Comparison of ENCODE assay signal across 18 cellular contexts in genomic region chr22:40428796-40429195, GRCh38. TPM values are rescaled to one million over a fixed set of nuclear protein-coding genes. Genes with fewer than 3 reads are reported as not detected.
DNase-seq lines count a peak whose midpoint lies in the region; ATAC-seq and TF ChIP-seq lines count a peak whose summit lies in the region.
"Had no signal": no experiment of that assay in that cellular context is flagged by ENCODE, and none has a peak within 500 bp of the region (broad histone marks: within the 10 kb centered on the region; RNA-seq: fewer than 3 reads in every experiment).

No MANE protein-coding gene starts in this region.

- POLR2A ChIA-PET in activated B cell treated with CpG ODN at 0.5 μM for 24 hours (lab: Charles Lee): no interaction called here

- peaks cover 4 to 13% of the 10 kb centered on the region in 2 donors for H3K36me3 Mint-ChIP-seq in activated naive CD4-positive, alpha-beta T cell treated with anti-CD3 and anti-CD28 coated beads, Interleukin-2, amount 50 U/mL, for 72 hours
- H3K36me3 Mint-ChIP-seq in activated B cell treated with CpG ODN at 0.5 μM for 24 hours (ENCODE audit: low read depth) (peaks cover 83% of the 10 kb centered on the region), mesothelial cell of epicardium (peaks cover 28% of the 10 kb centered on the region), type B pancreatic cell (peaks cover 22% of the 10 kb centered on the region)

- intact Hi-C loops in activated B cell treated with CpG ODN at 0.5 μM for 24 hours (cut with micrococcal nuclease): no loop called here

- no peaks in the 10 kb centered on the region for H3K27me3 Mint-ChIP-seq in activated B cell treated with CpG ODN at 0.5 μM for 24 hours
- no peaks in the 10 kb centered on the region for H3K27me3 Mint-ChIP-seq in mesothelial cell of epicardium (ENCODE audit: low read depth)
- H3K27me3 Mint-ChIP-seq in type B pancreatic cell: no peaks in the 10 kb centered on the region

- peak overlapping the region; percentile 22 to 83 for H3K27ac Mint-ChIP-seq in activated naive CD4-positive, alpha-beta T cell treated with anti-CD3 and anti-CD28 coated beads, Interleukin-2, amount 50 U/mL, for 72 hours
- H3K27ac Mint-ChIP-seq in activated B cell treated with CpG ODN at 0.5 μM for 24 hours (peak overlapping the region; percentile 61), mesothelial cell of epicardium (peak overlapping the region; percentile 73), type B pancreatic cell (peak overlapping the region; percentile 94)

- H3K4me1 Mint-ChIP-seq in activated B cell treated with CpG ODN at 0.5 μM for 24 hours: peaks cover 36% of the 10 kb centered on the region
- H3K4me1 Mint-ChIP-seq in mesothelial cell of epicardium: no peaks in the 10 kb centered on the region
- peaks cover 6% of the 10 kb centered on the region for H3K4me1 Mint-ChIP-seq in type B pancreatic cell (ENCODE audit: unreplicated experiment)

- H3K4me3 Mint-ChIP-seq in activated B cell treated with CpG ODN at 0.5 μM for 24 hours (no peak overlapping the region), mesothelial cell of epicardium (no peak overlapping the region), type B pancreatic cell (peak overlapping the region; percentile 21)
- H3K4me3 Mint-ChIP-seq: activated naive CD4-positive, alpha-beta T cell treated with anti-CD3 and anti-CD28 coated beads for 36 hours had no signal

- TF ChIP-seq CTCF in activated B cell treated with CpG ODN at 0.5 μM for 24 hours (IDR thresholded peaks at IDR 0.05) (no peak), mesothelial cell of epicardium (IDR thresholded peaks at IDR 0.05; ENCODE audit: unreplicated experiment) (no peak), type B pancreatic cell (conservative IDR thresholded peaks at IDR 0.05) (no peak)

- no peak for ATAC-seq in activated naive CD4-positive, alpha-beta T cell treated with anti-CD3 and anti-CD28 coated beads, Interleukin-2, amount 50 U/mL, for 72 hours
- ATAC-seq in activated B cell treated with CpG ODN at 0.5 μM for 24 hours (ENCODE audit: low read depth): no peak
- no peak for ATAC-seq in HG03469 (IDR thresholded peaks at IDR 0.05; ENCODE audit: unreplicated experiment)
- ATAC-seq in GM18861 (IDR thresholded peaks at IDR 0.05; ENCODE audit: unreplicated experiment): no peak
- ATAC-seq: activated CD4-positive, CD25-positive, alpha-beta regulatory T cell treated with anti-CD3 and anti-CD28 coated beads, Interleukin-2, amount 50 U/mL, for 24 hours; body of pancreas had no signal

- CTCF ChIA-PET in activated B cell treated with CpG ODN at 0.5 μM for 24 hours (lab: Charles Lee): interaction anchor here (1.1 kb wide), 2 partner anchors 14 to 217 kb away, joined by 4 to 5 read pairs; no protein-coding TSS in a partner anchor

- no peaks in the 10 kb centered on the region for H3K9me3 Mint-ChIP-seq in activated naive CD4-positive, alpha-beta T cell treated with anti-CD3 and anti-CD28 coated beads, Interleukin-2, amount 50 U/mL, for 72 hours
- H3K9me3 Mint-ChIP-seq in activated B cell treated with CpG ODN at 0.5 μM for 24 hours (no peaks in the 10 kb centered on the region), mesothelial cell of epicardium (no peaks in the 10 kb centered on the region), type B pancreatic cell (no peaks in the 10 kb centered on the region)
- H3K9me3 Mint-ChIP-seq: activated naive CD4-positive, alpha-beta T cell treated with anti-CD3 and anti-CD28 coated beads for 36 hours had no signal

- DNase-seq in activated naive CD4-positive, alpha-beta T cell treated with anti-CD3 and anti-CD28 coated beads, Interleukin-2, amount 50 U/mL, for 72 hours (ENCODE audit: low spot score in 2 of 2): no peak
- no peak for DNase-seq in activated naive CD4-positive, alpha-beta T cell (lab: John Stamatoyannopoulos, UW)
- no peak for DNase-seq in activated B cell treated with CpG ODN at 0.5 μM for 24 hours
- no peak for DNase-seq in mesothelial cell of epicardium (ENCODE audit: low spot score in 2 of 2, unreplicated experiment in 2 of 2)
- DNase-seq in type B pancreatic cell (ENCODE audit: extremely low spot score, unreplicated experiment): no peak
- no peak for DNase-seq in ureter (ENCODE audit: low spot score)
- DNase-seq: activated naive CD4-positive, alpha-beta T cell treated with anti-CD3 and anti-CD28 coated beads for 36 hours; body of pancreas; foreskin melanocyte; HCEC 1CT; mesendoderm; NCI-H1930; NCI-H510A treated with DMSO at 0.1 percent for 48 hours; SHP77; stimulated activated naive CD4-positive, alpha-beta T cell treated with Interleukin-2 at 50 U/mL for 16 hours had no signal

RNA-seq across cellular contexts. Expression of gene SGSM3, which starts 58.4 kb away (rescaled TPM):
- total RNA-seq in activated naive CD4-positive, alpha-beta T cell treated with anti-CD3 and anti-CD28 coated beads, Interleukin-2, amount 50 U/mL, for 72 hours: 10 to 100 TPM; 31.8 to 50.2 TPM
- 111 and 123 TPM in 2 replicates for total RNA-seq in activated B cell treated with CpG ODN at 0.5 μM for 24 hours
- total RNA-seq in mesothelial cell of epicardium: 93.4 to 101 TPM (median 100 TPM) in 3 replicates
- total RNA-seq in type B pancreatic cell (ENCODE audit: low replicate concordance): 106 and 125 TPM in 2 replicates
- total RNA-seq in ureter: 80.2 TPM
